Comparison of ENCODE assay signal across 8 cellular contexts in genomic region chr2:177391822-177392372, GRCh38. TPM values are rescaled to one million over a fixed set of nuclear protein-coding genes. Genes with fewer than 3 reads are reported as not detected.
DNase-seq lines count a peak whose midpoint lies in the region; ATAC-seq, FAIRE-seq and TF ChIP-seq lines count a peak whose summit lies in the region.

No MANE protein-coding gene starts in this region.

- H3K36me3 Mint-ChIP-seq in activated naive CD4-positive, alpha-beta T cell treated with anti-CD3 and anti-CD28 coated beads, Interleukin-2, amount 50 U/mL, for 24 hours = peaks cover 8% of the 10 kb centered on the region
- no peaks in the 10 kb centered on the region for H3K36me3 Mint-ChIP-seq in astrocyte (ENCODE audit: low read depth, unreplicated experiment)

- H3K4me1 Mint-ChIP-seq in activated naive CD4-positive, alpha-beta T cell treated with anti-CD3 and anti-CD28 coated beads, Interleukin-2, amount 50 U/mL, for 24 hours = peaks cover 45% of the 10 kb centered on the region
- peaks cover 29% of the 10 kb centered on the region for H3K4me1 Mint-ChIP-seq in astrocyte (ENCODE audit: low read depth, unreplicated experiment)

- ATAC-seq in lung (ENCODE audit: insufficient read depth, low FRiP score) = no peak

- peak overlapping the region; percentile 98 for H3K27ac Mint-ChIP-seq in activated naive CD4-positive, alpha-beta T cell treated with anti-CD3 and anti-CD28 coated beads, Interleukin-2, amount 50 U/mL, for 24 hours
- H3K27ac Mint-ChIP-seq in astrocyte (ENCODE audit: unreplicated experiment) = peak overlapping the region; percentile 62

- no peak for TF ChIP-seq CTCF in astrocyte (IDR thresholded peaks at IDR 0.05; ENCODE audit: insufficient read depth, low read depth, low read length)
- TF ChIP-seq CTCF in lung (IDR thresholded peaks at IDR 0.05; ENCODE audit: control extremely low read depth, extremely low read depth) = no peak

- peak overlapping the region; percentile 86 for H3K9ac ChIP-seq in astrocyte (ENCODE audit: low read length)

- no peaks in the 10 kb centered on the region for H3K9me3 Mint-ChIP-seq in activated naive CD4-positive, alpha-beta T cell treated with anti-CD3 and anti-CD28 coated beads, Interleukin-2, amount 50 U/mL, for 24 hours
- no peaks in the 10 kb centered on the region for H3K9me3 Mint-ChIP-seq in astrocyte (ENCODE audit: unreplicated experiment)

- H3K27me3 ChIP-seq in astrocyte (ENCODE audit: insufficient read depth, low read length) (no peaks in the 10 kb centered on the region), lung (ENCODE audit: control insufficient read depth, insufficient read depth) (no peaks in the 10 kb centered on the region)

- peak overlapping the region; percentile 93 for H2AFZ ChIP-seq in astrocyte (ENCODE audit: low read depth, low read length)

- H3K4me3 Mint-ChIP-seq in activated naive CD4-positive, alpha-beta T cell treated with anti-CD3 and anti-CD28 coated beads, Interleukin-2, amount 50 U/mL, for 24 hours = peak overlapping the region; percentile 97
- peak overlapping the region; percentile 97 for H3K4me3 Mint-ChIP-seq in astrocyte (ENCODE audit: unreplicated experiment)

- no peak for FAIRE-seq in astrocyte (lab: Jason Lieb, UNC)

- peaks cover 21% of the 10 kb centered on the region for H3K4me1 ChIP-seq in astrocyte (ENCODE audit: insufficient read depth, low read length)
- peaks cover 0 to 31% of the 10 kb centered on the region in 2 donors for H3K4me1 ChIP-seq in lung (ENCODE audit: control insufficient read depth in 2 of 2, insufficient read depth in 2 of 2, low read length in 2 of 2)
- peaks cover 1% of the 10 kb centered on the region for H3K4me1 ChIP-seq in urinary bladder (ENCODE audit: insufficient read depth)

- H3K36me3 ChIP-seq in astrocyte (ENCODE audit: insufficient read depth, low read length) = no peaks in the 10 kb centered on the region
- no peaks in the 10 kb centered on the region for H3K36me3 ChIP-seq in lung (ENCODE audit: control insufficient read depth in 2 of 2, insufficient read depth in 2 of 2, low read length in 2 of 2)
- H3K36me3 ChIP-seq in urinary bladder (ENCODE audit: insufficient read depth) = no peaks in the 10 kb centered on the region

- DNase-seq in activated naive CD4-positive, alpha-beta T cell treated with anti-CD3 and anti-CD28 coated beads, Interleukin-2, amount 50 U/mL, for 16 hours = no peak
- DNase-seq in astrocyte (ENCODE audit: low read depth) = no peak
- no peak for DNase-seq in lung (ENCODE audit: low spot score)
- DNase-seq in HuH-7 (ENCODE audit: low spot score) = no peak
- no peak for DNase-seq in activated CD4-positive, CD25-positive, alpha-beta regulatory T cell (lab: John Stamatoyannopoulos, UW)
- DNase-seq in UCSD-AML1 (lab: John Stamatoyannopoulos, UW; ENCODE audit: unreplicated experiment) = no peak

- no peaks in the 10 kb centered on the region for H3K9me3 ChIP-seq in astrocyte (ENCODE audit: insufficient read depth, low read depth, low read length)
- H3K9me3 ChIP-seq in lung (ENCODE audit: control insufficient read depth in 2 of 2, insufficient read depth in 1 of 2, low read length in 1 of 2) = no peaks in the 10 kb centered on the region

- H4K20me1 ChIP-seq in astrocyte (ENCODE audit: insufficient read depth, low read length) = no peaks in the 10 kb centered on the region

- peaks cover 39% of the 10 kb centered on the region for H3K79me2 ChIP-seq in astrocyte (ENCODE audit: insufficient read depth, low read length)

- H3K27ac ChIP-seq in astrocyte (ENCODE audit: low read depth, low read length) = peak overlapping the region; percentile 55
- peak overlapping the region; percentile 84 to 87 for H3K27ac ChIP-seq in lung (ENCODE audit: low read depth in 1 of 2, low read length in 1 of 2)
- no peak overlapping the region for H3K27ac ChIP-seq in urinary bladder (ENCODE audit: low read depth)

- H3K4me3 ChIP-seq in astrocyte (ENCODE audit: insufficient read depth, low read depth, low read length) (peak overlapping the region; percentile 71), lung (peak overlapping the region; percentile 93), urinary bladder (ENCODE audit: low read depth, low read length) (peak overlapping the region; percentile 66)

- WGBS in lung, 2 donors = 37 to 60% methylated on average over 4 of the region's 4 CpGs
- 69% methylated on average over 4 of the region's 4 CpGs for WGBS in urinary bladder

- H3K4me2 ChIP-seq in astrocyte (ENCODE audit: low read length) = peak overlapping the region; percentile 86

- H3K27me3 Mint-ChIP-seq in activated naive CD4-positive, alpha-beta T cell treated with anti-CD3 and anti-CD28 coated beads, Interleukin-2, amount 50 U/mL, for 24 hours = no peaks in the 10 kb centered on the region
- no peaks in the 10 kb centered on the region for H3K27me3 Mint-ChIP-seq in astrocyte (ENCODE audit: low read depth, unreplicated experiment)

RNA-seq across cellular contexts. Expression of gene AGPS, which starts 0.7 kb away (rescaled TPM):
- total RNA-seq in astrocyte = 66.2 and 68.1 TPM in 2 replicates
- total RNA-seq in lung = 10 to 100 TPM; 35.9 to 43.9 TPM
- 10 to 100 TPM in 1 of 2 donors, 1 to 10 TPM in 1; 5.2 to 11.7 TPM for polyA plus RNA-seq in lung
- 69.7 TPM for total RNA-seq in urinary bladder
- 11.2 TPM for polyA plus RNA-seq in urinary bladder
